Comparison of ENCODE assay signal across 8 cellular contexts in the genomic region with DNA sequence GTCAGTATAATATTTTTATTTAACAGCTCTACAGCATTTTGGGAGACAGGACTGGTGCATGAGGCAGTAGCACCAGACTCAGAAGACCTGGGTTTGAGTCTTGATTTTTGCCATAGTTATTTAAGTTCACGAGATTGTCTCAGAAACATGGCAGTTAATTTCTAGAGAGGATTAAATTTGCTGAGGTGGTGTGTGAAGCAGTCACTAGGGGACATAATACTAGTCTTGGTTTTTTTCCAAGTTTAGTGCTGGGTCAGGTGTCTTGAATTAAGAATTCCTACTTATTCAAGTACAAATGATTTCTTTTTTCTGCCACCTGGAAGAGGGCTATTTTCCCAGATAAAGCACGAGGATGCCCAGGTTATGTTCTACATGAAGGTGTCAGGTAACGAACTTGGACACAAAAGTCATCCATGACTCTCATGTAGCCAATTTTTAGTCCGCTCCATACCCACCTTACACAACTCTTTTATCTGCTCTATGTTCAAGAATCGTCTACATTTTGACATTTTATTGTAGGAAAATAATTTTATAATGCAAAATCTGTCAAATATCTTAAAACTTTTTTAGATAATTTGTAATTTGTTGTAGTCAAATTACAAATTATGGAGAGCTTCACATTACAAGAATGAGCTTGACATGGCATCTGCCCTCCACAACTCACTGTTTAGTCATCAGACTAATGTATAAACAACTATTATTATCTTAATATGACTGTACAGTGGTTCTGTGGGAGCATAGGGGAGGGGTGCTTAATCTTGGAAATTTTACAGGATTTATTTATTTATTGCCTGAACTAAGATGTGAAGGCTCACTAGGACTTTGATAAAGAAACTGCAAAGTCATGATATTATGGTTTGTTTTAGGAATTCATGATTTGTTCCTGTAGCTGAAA. TPM values are rescaled to one million over a fixed set of nuclear protein-coding genes. Genes with fewer than 3 reads are reported as not detected.
DNase-seq lines count a peak whose midpoint lies in the region; ATAC-seq and TF ChIP-seq lines count a peak whose summit lies in the region.

No MANE protein-coding gene starts in this region.

- no peaks in the 10 kb centered on the region for H3K9me3 Mint-ChIP-seq in activated naive CD4-positive, alpha-beta T cell treated with anti-CD3 and anti-CD28 coated beads, Interleukin-2, amount 50 U/mL, for 24 hours
- peaks cover 3% of the 10 kb centered on the region for H3K9me3 Mint-ChIP-seq in neural progenitor cell

- in situ Hi-C loops in Panc1 (cut with HindIII; ENCODE audit: low pct_unique_long_range_greater_than_20kb, low sequenced_read_pairs) = loop anchor here (25.0 kb wide), 1 partner anchor 102 kb away; a partner anchor contains a TSS

- no peak overlapping the region for H3K9ac ChIP-seq in endocrine pancreas (ENCODE audit: control insufficient read depth, insufficient read depth, low read length)
- H3K9ac ChIP-seq in neural progenitor cell = peak overlapping the region; percentile 98

- H3K27me3 ChIP-seq in Panc1 (ENCODE audit: control insufficient read depth, insufficient read depth, low read length) (no peaks in the 10 kb centered on the region), endocrine pancreas (ENCODE audit: control insufficient read depth, insufficient read depth, low read length) (no peaks in the 10 kb centered on the region), neural progenitor cell (no peaks in the 10 kb centered on the region)

- peak overlapping the region; percentile 100 for H3K27ac Mint-ChIP-seq in activated naive CD4-positive, alpha-beta T cell treated with anti-CD3 and anti-CD28 coated beads, Interleukin-2, amount 50 U/mL, for 24 hours
- H3K27ac Mint-ChIP-seq in neural progenitor cell = peak overlapping the region; percentile 98

- peak overlapping the region; percentile 87 for H3K4me2 ChIP-seq in neural progenitor cell

- H3K4me3 Mint-ChIP-seq in activated naive CD4-positive, alpha-beta T cell treated with anti-CD3 and anti-CD28 coated beads, Interleukin-2, amount 50 U/mL, for 24 hours = peak overlapping the region; percentile 99
- H3K4me3 Mint-ChIP-seq in neural progenitor cell = peak overlapping the region; percentile 99

- peaks cover 19% of the 10 kb centered on the region for H3K4me1 ChIP-seq in Panc1 (ENCODE audit: control insufficient read depth, insufficient read depth, low read length)
- H3K4me1 ChIP-seq in endocrine pancreas (ENCODE audit: control insufficient read depth, insufficient read depth, low read length) = peaks cover 10% of the 10 kb centered on the region
- peaks cover 25% of the 10 kb centered on the region for H3K4me1 ChIP-seq in neural progenitor cell

- H3K27ac ChIP-seq in Panc1 (ENCODE audit: low read length) (peak overlapping the region; percentile 99), neural progenitor cell (no peak overlapping the region)

- ATAC-seq in Panc1 (no peak), GM21737 (IDR thresholded peaks at IDR 0.05; ENCODE audit: unreplicated experiment) (no peak), HG03108 (IDR thresholded peaks at IDR 0.05; ENCODE audit: unreplicated experiment) (no peak), GM18505 (IDR thresholded peaks at IDR 0.05; ENCODE audit: unreplicated experiment) (no peak)

- peak overlapping the region; percentile 72 to 91 for H3K4me3 ChIP-seq in Panc1 (ENCODE audit: low read depth in 2 of 2, low read length in 2 of 2)
- H3K4me3 ChIP-seq in endocrine pancreas (ENCODE audit: control insufficient read depth, insufficient read depth, low read length) = peak overlapping the region; percentile 98
- H3K4me3 ChIP-seq in neural progenitor cell = peak overlapping the region; percentile 84

- H4K20me1 ChIP-seq in neural progenitor cell (ENCODE audit: low read depth) = peaks cover 60% of the 10 kb centered on the region

- peaks cover 80% of the 10 kb centered on the region for H3K79me2 ChIP-seq in neural progenitor cell (ENCODE audit: low read depth)

- POLR2A ChIA-PET in Panc1 (lab: Charles Lee) = interaction anchor here (1.2 kb wide), 1 partner anchor 99 kb away, joined by 4 read pairs; no protein-coding TSS in a partner anchor

- no peaks in the 10 kb centered on the region for H3K9me3 ChIP-seq in Panc1 (ENCODE audit: control insufficient read depth, insufficient read depth, low read depth, low read length)
- H3K9me3 ChIP-seq in endocrine pancreas (ENCODE audit: control insufficient read depth, low read length) = no peaks in the 10 kb centered on the region
- H3K9me3 ChIP-seq in neural progenitor cell (ENCODE audit: low read depth) = no peaks in the 10 kb centered on the region

- TF ChIP-seq POLR2A in GM18505 (IDR thresholded peaks at IDR 0.05; ENCODE audit: borderline replicate concordance, extremely low read depth, insufficient read depth, insufficient read length) = no peak

- no peaks in the 10 kb centered on the region for H3K27me3 Mint-ChIP-seq in activated naive CD4-positive, alpha-beta T cell treated with anti-CD3 and anti-CD28 coated beads, Interleukin-2, amount 50 U/mL, for 24 hours
- peaks cover 3% of the 10 kb centered on the region for H3K27me3 Mint-ChIP-seq in neural progenitor cell (ENCODE audit: insufficient read depth, low read depth)

- no peak; the same call in 1 of the 2 replicates for TF ChIP-seq CTCF in Panc1 (IDR thresholded peaks at IDR 0.05)
- no peak for TF ChIP-seq CTCF in neural progenitor cell (IDR thresholded peaks at IDR 0.05)

- no TSS peak for BruUV-seq in Panc1 (replicated peaks; lab: Mats Ljungman, UMichigan)

- peaks cover 71% of the 10 kb centered on the region for H3K4me1 Mint-ChIP-seq in activated naive CD4-positive, alpha-beta T cell treated with anti-CD3 and anti-CD28 coated beads, Interleukin-2, amount 50 U/mL, for 24 hours
- H3K4me1 Mint-ChIP-seq in neural progenitor cell = peaks cover 30% of the 10 kb centered on the region

- peaks cover 39% of the 10 kb centered on the region for H3K36me3 ChIP-seq in Panc1 (ENCODE audit: control insufficient read depth, insufficient read depth, low read length)
- H3K36me3 ChIP-seq in endocrine pancreas (ENCODE audit: control insufficient read depth, insufficient read depth, low read length) = peaks cover 2% of the 10 kb centered on the region
- H3K36me3 ChIP-seq in neural progenitor cell = peaks cover 12% of the 10 kb centered on the region

- no peak for DNase-seq in activated naive CD4-positive, alpha-beta T cell (lab: John Stamatoyannopoulos, UW)
- DNase-seq in Panc1 (ENCODE audit: low read depth, low spot score) = no peak
- no peak for DNase-seq in neural progenitor cell (ENCODE audit: low spot score)

- H3F3A ChIP-seq in neural progenitor cell (ENCODE audit: low read depth) = peaks cover 14% of the 10 kb centered on the region

- peaks cover 17% of the 10 kb centered on the region for H3K36me3 Mint-ChIP-seq in activated naive CD4-positive, alpha-beta T cell treated with anti-CD3 and anti-CD28 coated beads, Interleukin-2, amount 50 U/mL, for 24 hours
- peaks cover 36% of the 10 kb centered on the region for H3K36me3 Mint-ChIP-seq in neural progenitor cell

- CTCF ChIA-PET in Panc1 (lab: Charles Lee) = no interaction called here

- no peak overlapping the region for H2AFZ ChIP-seq in neural progenitor cell (replicated peaks)

- intact Hi-C loops in Panc1 (cut with micrococcal nuclease; ENCODE audit: unreplicated experiment) = loop anchor here (5.0 kb wide), 1 partner anchor 97 kb away; a partner anchor contains a TSS

RNA-seq across cellular contexts. Expression of a gene that starts 1.6 kb away (rescaled TPM):
- total RNA-seq in Panc1 (2021; ENCODE audit: unreplicated experiment) (85.7 TPM), neural progenitor cell (ENCODE audit: low replicate concordance) (232 and 394 TPM in 2 replicates)
- polyA plus RNA-seq in Panc1 (2012; ENCODE audit: insufficient read length) = 43.0 TPM
